In the genomic region with DNA sequence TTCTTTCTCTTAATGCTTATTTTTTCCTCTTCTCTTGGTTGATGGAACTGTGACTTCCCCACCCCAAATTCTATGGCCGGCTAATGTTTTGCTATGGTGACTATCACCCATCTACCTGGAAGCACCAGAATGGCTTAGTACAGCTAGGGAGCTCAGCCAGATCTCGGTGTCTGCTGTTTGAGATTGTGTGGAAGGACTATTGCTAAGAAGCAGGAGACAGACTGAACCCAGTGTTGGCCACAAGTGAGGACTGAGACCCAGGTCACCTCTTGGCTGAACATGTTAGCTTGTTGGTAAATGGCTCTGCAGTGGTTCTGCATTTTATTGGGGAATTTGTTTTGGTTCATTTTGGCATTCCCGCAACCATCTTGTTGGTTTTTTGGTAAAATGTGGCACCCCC, we compare ENCODE assay signal across 9 cellular contexts. TPM values are rescaled to one million over a fixed set of nuclear protein-coding genes. Genes with fewer than 3 reads are reported as not detected.
DNase-seq lines count a peak whose midpoint lies in the region; ATAC-seq, FAIRE-seq and TF ChIP-seq lines count a peak whose summit lies in the region.
"Had no signal": no experiment of that assay in that cellular context is flagged by ENCODE, and none has a peak within 500 bp of the region (broad histone marks: within the 10 kb centered on the region; RNA-seq: fewer than 3 reads in every experiment).

No MANE protein-coding gene starts in this region.

- peak overlapping the region; percentile 89 for H3K4me2 ChIP-seq in GM12878 (ENCODE audit: control insufficient read depth, insufficient read depth)

- no peaks in the 10 kb centered on the region for H3K27me3 ChIP-seq in cardiac muscle cell
- no peaks in the 10 kb centered on the region for H3K27me3 ChIP-seq in GM12878 (replicated peaks in 1 of 2; ENCODE audit: control insufficient read depth in 2 of 2, insufficient read depth in 2 of 2, low read length in 1 of 2)
- H3K27me3 ChIP-seq in upper lobe of right lung = no peaks in the 10 kb centered on the region

- TF ChIP-seq CTCF in cardiac muscle cell (IDR thresholded peaks at IDR 0.05; ENCODE audit: low read depth, low read length) (no peak), GM12878 (IDR thresholded peaks at IDR 0.05 in 2 of 3, conservative IDR thresholded peaks at IDR 0.05 in 1 of 3; ENCODE audit: control insufficient read depth in 2 of 3, extremely low read depth in 1 of 3, insufficient read depth in 1 of 3, low read depth in 3 of 3, low read length in 3 of 3) (no peak), upper lobe of right lung (IDR thresholded peaks at IDR 0.05) (no peak), GM10248 (IDR thresholded peaks at IDR 0.05; ENCODE audit: control extremely low read depth, extremely low read depth, low read depth, missing control alignments) (no peak)

- H3K4me1 Mint-ChIP-seq in memory B cell = peaks cover 38% of the 10 kb centered on the region

- H3K4me3 Mint-ChIP-seq in memory B cell = peak overlapping the region; percentile 81

- intact Hi-C loops in left cardiac atrium (cut with DNase I) = loop anchor here in 1 of 2 donors (10.0 kb wide), 1 partner anchor 78 kb away; no protein-coding TSS in a partner anchor
- intact Hi-C loops in GM12878 (cut with micrococcal nuclease; ENCODE audit: unreplicated experiment) = loop anchor here (10.0 kb wide), 1 partner anchor 338 kb away; no protein-coding TSS in a partner anchor
- intact Hi-C loops in upper lobe of right lung (cut with DNase I) = no loop called here

- no peak for ATAC-seq in left cardiac atrium
- peak; percentile 10 for ATAC-seq in GM12878
- ATAC-seq in memory B cell (ENCODE audit: low read depth) = no peak
- ATAC-seq in upper lobe of right lung = no peak

- no peaks in the 10 kb centered on the region for H3K27me3 Mint-ChIP-seq in memory B cell

- H3K9me3 Mint-ChIP-seq in memory B cell = no peaks in the 10 kb centered on the region

- RAD21 ChIA-PET in GM12878 (lab: Charles Lee; ENCODE audit: unreplicated experiment) = interaction anchor here (0.6 to 4.3 kb wide), 5 partner anchors 8 to 916 kb away, joined by 3 to 14 read pairs (median 4); no protein-coding TSS in a partner anchor

- H3K36me3 ChIP-seq in cardiac muscle cell = no peaks in the 10 kb centered on the region
- no peaks in the 10 kb centered on the region for H3K36me3 ChIP-seq in GM12878 (ENCODE audit: control insufficient read depth in 2 of 2, insufficient read depth in 2 of 2, low read length in 1 of 2)
- no peaks in the 10 kb centered on the region for H3K36me3 ChIP-seq in upper lobe of right lung

- H3K27ac ChIP-seq in cardiac muscle cell (peak overlapping the region; percentile 77), GM12878 (ENCODE audit: control insufficient read depth, insufficient read depth) (peak overlapping the region; percentile 22; the same call in 1 of the 2 replicates), upper lobe of right lung (peak overlapping the region; percentile 72)

- no TSS peak for BruUV-seq in GM12878 (replicated peaks; lab: Mats Ljungman, UMichigan)

- H3K4me1 ChIP-seq in cardiac muscle cell (ENCODE audit: low read depth) (peaks cover 39% of the 10 kb centered on the region), GM12878 (ENCODE audit: control insufficient read depth, insufficient read depth, low read length) (peaks cover 25% of the 10 kb centered on the region), upper lobe of right lung (peaks cover 64% of the 10 kb centered on the region)

- 0% methylated on average over 3 of the region's 3 CpGs for WGBS in GM12878 (ENCODE audit: insufficient coverage, insufficient replicate concordance, low lambda C conversion rate, missing lambda C conversion rate)

- H3K9ac ChIP-seq in GM12878 (ENCODE audit: control insufficient read depth, insufficient read depth, low read length) = peak overlapping the region; percentile 55

- H2AFZ ChIP-seq in GM12878 (ENCODE audit: control insufficient read depth, low read depth, low read length) = no peak overlapping the region

- H3K4me3 ChIP-seq in cardiac muscle cell = peak overlapping the region; percentile 1
- peak overlapping the region; percentile 79 for H3K4me3 ChIP-seq in GM12878
- peak overlapping the region; percentile 66 for H3K4me3 ChIP-seq in upper lobe of right lung

- SMC1A ChIA-PET in GM12878 (lab: Charles Lee; ENCODE audit: uncharacterized antibody, unreplicated experiment) = interaction anchor here (0.7 to 1.7 kb wide), 7 partner anchors 9 to 680 kb away, joined by 3 to 11 read pairs (median 4); no protein-coding TSS in a partner anchor

- TF ChIP-seq EP300 in GM12878 (IDR thresholded peaks at IDR 0.05; ENCODE audit: borderline replicate concordance in 1 of 2, control insufficient read depth in 1 of 2, low read depth in 2 of 2, low read length in 2 of 2) = no peak

- no peak for TF ChIP-seq RAD21 in GM12878 (IDR thresholded peaks at IDR 0.05; ENCODE audit: insufficient read depth, low read depth, low read length)

- CTCF ChIA-PET in GM12878 (lab: Yijun Ruan, JAX) (interaction anchor here (0.6 to 1.7 kb wide), 8 partner anchors 21 to 219 kb away, joined by 3 to 14 read pairs (median 4); no protein-coding TSS in a partner anchor), GM10248 (lab: Yijun Ruan, JAX) (interaction anchor here (1.3 to 3.0 kb wide), 4 partner anchors 9 to 82 kb away, joined by 4 to 10 read pairs (median 6); no protein-coding TSS in a partner anchor)

- POLR2A ChIA-PET in GM12878 (lab: Charles Lee) = interaction anchor here (0.5 to 2.6 kb wide), 6 partner anchors 9 to 280 kb away, joined by 3 to 16 read pairs (median 4); no protein-coding TSS in a partner anchor
- POLR2A ChIA-PET in GM10248 (lab: Yijun Ruan, JAX) = interaction anchor here (0.7 to 1.6 kb wide), 3 partner anchors 9 to 24 kb away, joined by 4 to 12 read pairs (median 8); no protein-coding TSS in a partner anchor

- H3K79me2 ChIP-seq in GM12878 (ENCODE audit: control insufficient read depth, insufficient read depth, low read length) = peaks cover 69% of the 10 kb centered on the region

- TF ChIP-seq POLR2A in GM12878 (IDR thresholded peaks at IDR 0.05; ENCODE audit: low read depth, low read length) = no peak

- H3K36me3 Mint-ChIP-seq in memory B cell = peaks cover 2% of the 10 kb centered on the region

- in situ Hi-C loops in GM12878 (cut with MboI) = no loop called here

- FAIRE-seq in GM12878 (lab: Jason Lieb, UNC) = no peak

- H4K20me1 ChIP-seq in GM12878 (ENCODE audit: control insufficient read depth, insufficient read depth) = peaks cover 23% of the 10 kb centered on the region; the same call in 1 of the 2 replicates

- H3K9me3 ChIP-seq in cardiac muscle cell (ENCODE audit: low read depth) (no peaks in the 10 kb centered on the region), GM12878 (replicated peaks; ENCODE audit: control insufficient read depth, insufficient read depth, low read length) (no peaks in the 10 kb centered on the region), upper lobe of right lung (no peaks in the 10 kb centered on the region)

- H3K27ac Mint-ChIP-seq in memory B cell = peak overlapping the region; percentile 93

- DNase-seq in cardiac muscle cell (ENCODE audit: low read depth in 1 of 2, low spot score in 1 of 2) = no peak
- no peak for DNase-seq in left cardiac atrium
- no peak for DNase-seq in GM12878 (ENCODE audit: low read depth, low spot score)
- DNase-seq in memory B cell (ENCODE audit: low spot score in 2 of 2) = no peak
- DNase-seq in upper lobe of right lung = no peak
- no peak for DNase-seq in GM10248 (ENCODE audit: extremely low spot score)
- DNase-seq in KG1 (lab: John Stamatoyannopoulos, UW) = no peak
- no peak for DNase-seq in T-helper 9 cell
- DNase-seq: DMS79 treated with DMSO at 0.1 percent for 48 hours had no signal

TF ChIP-seq in GM12878, 131 proteins besides CTCF, POLR2A, EP300 and RAD21:
- TF ChIP-seq, protein P1, sequence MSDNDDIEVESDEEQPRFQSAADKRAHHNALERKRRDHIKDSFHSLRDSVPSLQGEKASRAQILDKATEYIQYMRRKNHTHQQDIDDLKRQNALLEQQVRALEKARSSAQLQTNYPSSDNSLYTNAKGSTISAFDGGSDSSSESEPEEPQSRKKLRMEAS (IDR thresholded peaks at IDR 0.05; ENCODE audit: low read depth, low read length) = no peak

RNA-seq across cellular contexts. Expression of a gene that starts 2.7 kb away (rescaled TPM):
- total RNA-seq in cardiac muscle cell = 166 and 259 TPM in 2 replicates
- polyA plus RNA-seq in cardiac muscle cell = 71.1 and 112 TPM in 2 replicates
- 100 to 1,000 TPM; 136 to 155 TPM for total RNA-seq in left cardiac atrium
- 179 and 186 TPM in 2 replicates for total RNA-seq in GM12878 (2013; cell fraction: nucleolus; rRNA removed)
- 27.8 and 32.0 TPM in 2 replicates for total RNA-seq in GM12878 (2014; rRNA removed)
- 21.2 and 21.6 TPM in 2 replicates for total RNA-seq in GM12878 (2014; rRNA removed; fragmentation: Illumina TruSeq; extraction: Trizol)
- total RNA-seq in GM12878 (2021) = 150 and 155 TPM in 2 replicates
- 45.8 TPM for polyA plus RNA-seq in GM12878 (2011; ENCODE audit: low read depth)
- polyA plus RNA-seq in GM12878 (2011; rRNA removed) = 17.9 and 24.9 TPM in 2 replicates
- polyA plus RNA-seq in GM12878 (2011; cell fraction: cytosol; rRNA removed) = 21.0 and 25.4 TPM in 2 replicates
- 79.4 and 91.6 TPM in 2 replicates for polyA plus RNA-seq in GM12878 (2011; cell fraction: nucleus; rRNA removed)
- 53.4 and 80.1 TPM in 2 replicates for polyA plus RNA-seq in GM12878 (2012)
- 48.9 and 66.0 TPM in 2 replicates for polyA plus RNA-seq in GM12878 (2014; fragmentation: Illumina TruSeq; extraction: Trizol)
- 1 to 10 TPM in 1 of 2 experiments, under 1 TPM in 1; 0.84 to 2.0 TPM for polyA plus RNA-seq in GM12878 (2014; fragmentation: Nextera tagmentation; extraction: Ambion mirVana)
- 57.6 and 67.4 TPM in 2 replicates for polyA plus RNA-seq in GM12878 (2014; rRNA removed)
- polyA plus RNA-seq in GM12878 (2016; fragmentation: Nextera tagmentation; extraction: Ambion mirVana) = 10 to 100 TPM; 28.0 to 29.3 TPM
- polyA minus RNA-seq in GM12878 (2011; rRNA and poly(A)+ RNA removed) = 55.0 and 58.4 TPM in 2 replicates
- 24.6 and 29.8 TPM in 2 replicates for polyA minus RNA-seq in GM12878 (2011; cell fraction: cytosol; rRNA and poly(A)+ RNA removed)
- 19.6 and 36.2 TPM in 2 replicates for polyA minus RNA-seq in GM12878 (2011; cell fraction: nucleus; rRNA and poly(A)+ RNA removed)
- 190 TPM for total RNA-seq in upper lobe of right lung

Comparison
In these comparisons a context has a peak if more than half of its experiments do, and no peak if none do; other contexts are left out.
1. H3K27ac ChIP-seq: peak in every context shown above with its lines; median percentile 77 in cardiac muscle cell; 72 in upper lobe of right lung; 22 in GM12878.
2. H3K4me3 ChIP-seq: peak in every context shown above with its lines; median percentile 79 in GM12878; 66 in upper lobe of right lung; 1 in cardiac muscle cell.